8 cellular contexts compared by ENCODE assay signal in the genomic region with DNA sequence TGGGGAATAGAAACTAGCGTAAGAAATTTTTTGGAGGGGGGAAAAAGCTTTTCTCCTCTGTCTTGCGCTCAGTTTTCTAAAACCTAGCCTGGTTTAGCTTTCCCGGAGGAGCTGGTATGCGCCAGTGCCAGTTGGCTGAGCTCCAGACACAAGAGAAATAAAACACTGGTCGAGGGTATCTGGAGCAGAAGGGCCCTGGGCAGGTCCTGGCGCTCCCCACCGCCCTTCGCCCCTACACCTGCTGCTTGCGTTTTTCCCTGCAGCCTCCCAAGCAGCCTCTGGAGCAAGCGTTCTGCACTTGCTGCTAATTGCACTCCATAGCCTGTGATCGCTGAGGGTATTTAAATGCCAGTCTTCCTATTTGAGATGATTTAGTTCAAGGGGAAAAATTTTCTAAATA.
DNase-seq lines count a peak whose midpoint lies in the region; ATAC-seq and TF ChIP-seq lines count a peak whose summit lies in the region.

No MANE protein-coding gene starts in this region.

- no peaks in the 10 kb centered on the region for H3K27me3 ChIP-seq in MM.1S (replicated peaks; ENCODE audit: insufficient read depth, low read length)
- peaks cover 34% of the 10 kb centered on the region for H3K27me3 ChIP-seq in iPS-18a (ENCODE audit: control insufficient read depth, insufficient read depth, low read length)
- H3K27me3 ChIP-seq in stomach smooth muscle (ENCODE audit: control insufficient read depth in 1 of 2, insufficient read depth in 2 of 2, low read length in 2 of 2): peaks cover 12 to 19% of the 10 kb centered on the region in 2 donors

- H3K79me2 ChIP-seq in MM.1S (ENCODE audit: low read length): no peaks in the 10 kb centered on the region

- TF ChIP-seq CTCF in MM.1S (IDR thresholded peaks at IDR 0.05; ENCODE audit: low read length) (no peak), astrocyte of the spinal cord (IDR thresholded peaks at IDR 0.05; ENCODE audit: low read depth, low read length) (no peak)

- H3K9me3 ChIP-seq in MM.1S (replicated peaks; ENCODE audit: insufficient read depth, low read length): no peaks in the 10 kb centered on the region
- H3K9me3 ChIP-seq in iPS-18a (ENCODE audit: control insufficient read depth, low read depth, low read length): no peaks in the 10 kb centered on the region
- H3K9me3 ChIP-seq in stomach smooth muscle (ENCODE audit: control insufficient read depth in 2 of 2, low read length in 2 of 2): no peaks in the 10 kb centered on the region

- DNase-seq in MM.1S: no peak
- no peak for DNase-seq in astrocyte of the spinal cord (ENCODE audit: low read depth, low spot score)
- DNase-seq in activated CD4-positive, alpha-beta T cell treated with anti-CD3 and anti-CD28 coated beads, Interleukin-2, amount 50 U/mL, for 1 hour: no peak
- no peak for DNase-seq in C1 segment of cervical spinal cord (lab: John Stamatoyannopoulos, UW)
- no peak for DNase-seq in NCI-H2227 treated with DMSO at 0.1 percent for 48 hours (lab: John Stamatoyannopoulos, UW)

- in situ Hi-C loops in astrocyte of the spinal cord (cut with HindIII; ENCODE audit: low sequenced_read_pairs): no loop called here

- no peak overlapping the region for H2AFZ ChIP-seq in MM.1S (ENCODE audit: low read length)

- H3K4me1 ChIP-seq in MM.1S (ENCODE audit: low read length) (peaks cover 23% of the 10 kb centered on the region), iPS-18a (ENCODE audit: control insufficient read depth, low read depth, low read length) (peaks cover 5% of the 10 kb centered on the region), stomach smooth muscle (ENCODE audit: control insufficient read depth, insufficient read depth, low read length) (peaks cover 8% of the 10 kb centered on the region)

- H3K36me3 ChIP-seq in MM.1S (replicated peaks; ENCODE audit: insufficient read depth, low read length) (no peaks in the 10 kb centered on the region), iPS-18a (ENCODE audit: control insufficient read depth, low read depth, low read length) (no peaks in the 10 kb centered on the region), stomach smooth muscle (ENCODE audit: control insufficient read depth in 2 of 2, insufficient read depth in 2 of 2, low read length in 2 of 2) (no peaks in the 10 kb centered on the region)

- H3K4me3 ChIP-seq in MM.1S (ENCODE audit: low read length) (no peak overlapping the region), astrocyte of the spinal cord (ENCODE audit: low read depth, low read length) (peak overlapping the region; percentile 51), iPS-18a (ENCODE audit: low read length) (peak overlapping the region; percentile 71), stomach smooth muscle (ENCODE audit: low read length in 2 of 2) (peak overlapping the region; percentile 54 to 69)

- ATAC-seq in HG03280 (IDR thresholded peaks at IDR 0.05; ENCODE audit: unreplicated experiment): no peak

- H3K4me2 ChIP-seq in MM.1S (ENCODE audit: low read depth, low read length): peak overlapping the region; percentile 49; the same call in 1 of the 2 replicates

- H3F3A ChIP-seq in MM.1S (ENCODE audit: insufficient read depth, low read length): peaks cover 6% of the 10 kb centered on the region; the same call in 1 of the 2 replicates

- no peaks in the 10 kb centered on the region for H3K9me2 ChIP-seq in MM.1S (replicated peaks; ENCODE audit: insufficient read depth, low read length)

- H3K27ac ChIP-seq in MM.1S (ENCODE audit: low read length): no peak overlapping the region; the same call in 1 of the 2 replicates
- H3K27ac ChIP-seq in iPS-18a (ENCODE audit: low read length): no peak overlapping the region
- no peak overlapping the region for H3K27ac ChIP-seq in stomach smooth muscle (ENCODE audit: low read length)

- no peak overlapping the region for H3K9ac ChIP-seq in MM.1S (ENCODE audit: low read length)
- no peak overlapping the region for H3K9ac ChIP-seq in iPS-18a (ENCODE audit: low read length)
- no peak overlapping the region for H3K9ac ChIP-seq in stomach smooth muscle (ENCODE audit: low read length in 2 of 2)

- H4K20me1 ChIP-seq in MM.1S (ENCODE audit: insufficient read depth, low read length): no peaks in the 10 kb centered on the region
